27 cellular contexts compared by ENCODE assay signal in the genomic region with DNA sequence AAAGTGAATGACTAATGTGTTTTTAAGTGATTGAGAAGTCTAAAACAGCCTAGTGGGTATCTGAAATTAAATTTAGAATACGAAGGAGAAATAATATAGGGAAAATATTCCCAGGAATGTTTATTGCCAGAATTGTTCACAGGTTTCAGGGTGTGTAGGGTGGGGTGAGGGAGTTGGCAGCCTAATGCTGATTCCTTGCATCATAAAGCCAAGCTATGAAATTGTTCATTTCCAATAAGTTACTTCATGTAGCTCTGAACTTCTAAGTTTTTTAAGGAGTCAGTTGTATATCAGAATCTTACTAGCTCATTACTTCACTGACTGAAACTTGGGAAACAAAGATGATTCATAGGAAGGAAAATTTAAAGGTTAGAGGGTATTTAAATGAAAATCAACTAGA. TPM values are rescaled to one million over a fixed set of nuclear protein-coding genes. Genes with fewer than 3 reads are reported as not detected.
DNase-seq lines count a peak whose midpoint lies in the region; ATAC-seq and TF ChIP-seq lines count a peak whose summit lies in the region.
"Had no signal": no experiment of that assay in that cellular context is flagged by ENCODE, and none has a peak within 500 bp of the region (broad histone marks: within the 10 kb centered on the region; RNA-seq: fewer than 3 reads in every experiment).

No MANE protein-coding gene starts in this region.

- H3K9me3 Mint-ChIP-seq in activated naive CD8-positive, alpha-beta T cell (ENCODE audit: low read depth) = no peaks in the 10 kb centered on the region
- no peaks in the 10 kb centered on the region for H3K9me3 Mint-ChIP-seq in activated naive CD8-positive, alpha-beta T cell treated with anti-CD3 and anti-CD28 coated beads, Interleukin-2, amount 50 U/mL, for 24 hours
- H3K9me3 Mint-ChIP-seq: activated naive CD4-positive, alpha-beta T cell treated with anti-CD3 and anti-CD28 coated beads, Interleukin-2, amount 50 U/mL, for 72 hours; CD4-positive, alpha-beta T cell; immature natural killer cell; naive B cell; stimulated activated naive CD8-positive, alpha-beta T cell treated with anti-CD3 and anti-CD28 coated beads, Interleukin-15, Interleukin-2, amounts not matched to agents 100 ng/mL and 50 ng/mL, for 24 hours; WTC11 had no signal

- peaks cover 15% of the 10 kb centered on the region for H3K36me3 Mint-ChIP-seq in activated naive CD8-positive, alpha-beta T cell
- peaks cover 39% of the 10 kb centered on the region for H3K36me3 Mint-ChIP-seq in activated naive CD8-positive, alpha-beta T cell treated with anti-CD3 and anti-CD28 coated beads, Interleukin-2, amount 50 U/mL, for 24 hours (ENCODE audit: low read depth)
- H3K36me3 Mint-ChIP-seq: WTC11 had no signal

- no peak for ATAC-seq in activated naive CD8-positive, alpha-beta T cell treated with anti-CD3 and anti-CD28 coated beads, Interleukin-2, amount 50 U/mL, for 24 hours
- ATAC-seq: activated CD8-positive, alpha-beta memory T cell treated with anti-CD3 and anti-CD28 coated beads, Interleukin-2, amount 10 ng/mL, durations not matched to agents 7 days and 5 days; left lung; right lobe of liver; WTC11 had no signal

- no peak overlapping the region for H3K4me3 Mint-ChIP-seq in activated naive CD8-positive, alpha-beta T cell
- H3K4me3 Mint-ChIP-seq in activated naive CD8-positive, alpha-beta T cell treated with anti-CD3 and anti-CD28 coated beads, Interleukin-2, amount 50 U/mL, for 24 hours = no peak overlapping the region
- H3K4me3 Mint-ChIP-seq: activated CD8-positive, alpha-beta memory T cell treated with anti-CD3 and anti-CD28 coated beads, Interleukin-2, amount 10 ng/mL, durations not matched to agents 7 days and 5 days; CD4-positive, alpha-beta T cell; immature natural killer cell; naive B cell; stimulated activated naive CD8-positive, alpha-beta T cell treated with anti-CD3 and anti-CD28 coated beads, Interleukin-15, Interleukin-2, amounts not matched to agents 100 ng/mL and 50 ng/mL, for 24 hours; WTC11 had no signal

- peaks cover 15% of the 10 kb centered on the region for H3K4me1 Mint-ChIP-seq in activated naive CD8-positive, alpha-beta T cell (ENCODE audit: low read depth)
- peaks cover 23% of the 10 kb centered on the region for H3K4me1 Mint-ChIP-seq in activated naive CD8-positive, alpha-beta T cell treated with anti-CD3 and anti-CD28 coated beads, Interleukin-2, amount 50 U/mL, for 24 hours
- H3K4me1 Mint-ChIP-seq: activated CD8-positive, alpha-beta memory T cell treated with anti-CD3 and anti-CD28 coated beads, Interleukin-2, amount 10 ng/mL, durations not matched to agents 7 days and 5 days; immature natural killer cell; WTC11 had no signal

- no peaks in the 10 kb centered on the region for H3K27me3 Mint-ChIP-seq in activated naive CD8-positive, alpha-beta T cell
- H3K27me3 Mint-ChIP-seq in activated naive CD8-positive, alpha-beta T cell treated with anti-CD3 and anti-CD28 coated beads, Interleukin-2, amount 50 U/mL, for 24 hours = no peaks in the 10 kb centered on the region
- H3K27me3 Mint-ChIP-seq: activated CD8-positive, alpha-beta memory T cell treated with anti-CD3 and anti-CD28 coated beads, Interleukin-2, amount 10 ng/mL, durations not matched to agents 7 days and 5 days; CD4-positive, alpha-beta T cell; naive B cell; stimulated activated naive CD8-positive, alpha-beta T cell treated with anti-CD3 and anti-CD28 coated beads, Interleukin-15, Interleukin-2, amounts not matched to agents 100 ng/mL and 50 ng/mL, for 24 hours had no signal

- DNase-seq in activated naive CD8-positive, alpha-beta T cell treated with anti-CD3 and anti-CD28 coated beads, Interleukin-2, amount 50 U/mL, for 24 hours = no peak
- DNase-seq in choroid plexus epithelial cell (ENCODE audit: low read depth) (peak; percentile 20), iris pigment epithelial cell (ENCODE audit: low read depth) (peak; percentile 16), NCI-H1694 treated with DMSO at 0.1 percent for 48 hours (lab: John Stamatoyannopoulos, UW) (no peak), SK-N-DZ (ENCODE audit: low spot score) (no peak), NCI-H345 (lab: John Stamatoyannopoulos, UW) (no peak)
- DNase-seq in effector CD4-positive, alpha-beta T cell = no peak
- DNase-seq: activated CD8-positive, alpha-beta memory T cell treated with anti-CD3 and anti-CD28 coated beads, Interleukin-2, amount 10 ng/mL, durations not matched to agents 7 days and 5 days; caudate nucleus; CD4-positive, alpha-beta T cell; DND-41; GM23248; immature natural killer cell; left lung; naive B cell; NCI-H1092; NCI-H1694; right lobe of liver; RPMI8226; stimulated activated CD8-positive, alpha-beta memory T cell treated with anti-CD3 and anti-CD28 coated beads, Interleukin-4, amount 100 ng/mL, for 48 hours; T-helper 1 cell had no signal

- no peak for TF ChIP-seq CTCF in choroid plexus epithelial cell (conservative IDR thresholded peaks at IDR 0.05; ENCODE audit: low read depth, low read length)

- no peak overlapping the region for H3K4me3 ChIP-seq in choroid plexus epithelial cell (ENCODE audit: low read depth, low read length)
- H3K4me3 ChIP-seq: GM23248, left lung, right lobe of liver, thoracic aorta had no signal

- H3K27ac Mint-ChIP-seq in activated naive CD8-positive, alpha-beta T cell = peak overlapping the region; percentile 22
- no peak overlapping the region for H3K27ac Mint-ChIP-seq in activated naive CD8-positive, alpha-beta T cell treated with anti-CD3 and anti-CD28 coated beads, Interleukin-2, amount 50 U/mL, for 24 hours
- H3K27ac Mint-ChIP-seq: activated CD8-positive, alpha-beta memory T cell treated with anti-CD3 and anti-CD28 coated beads, Interleukin-2, amount 10 ng/mL, durations not matched to agents 7 days and 5 days; CD4-positive, alpha-beta T cell; immature natural killer cell; naive B cell; progenitor cell of endocrine pancreas; stimulated activated naive CD8-positive, alpha-beta T cell treated with anti-CD3 and anti-CD28 coated beads, Interleukin-15, Interleukin-2, amounts not matched to agents 100 ng/mL and 50 ng/mL, for 24 hours; WTC11 had no signal

RNA-seq across cellular contexts. Expression of gene RAB35, which starts 56.4 kb away (rescaled TPM):
- polyA plus RNA-seq in SK-N-DZ (2014; cell fraction: cytosol; rRNA removed) = 48.6 and 55.3 TPM in 2 replicates
- polyA plus RNA-seq in SK-N-DZ (2014; cell fraction: nucleus; rRNA removed) = 23.5 and 36.0 TPM in 2 replicates

Comparison
In these comparisons a context has a peak if more than half of its experiments do, and no peak if none do; other contexts are left out.
1. DNase-seq: peak in choroid plexus epithelial cell (single experiment) and iris pigment epithelial cell (single experiment); none in activated naive CD8-positive, alpha-beta T cell treated with anti-CD3 and anti-CD28 coated beads, Interleukin-2, amount 50 U/mL, for 24 hours (single experiment), NCI-H1694 treated with DMSO at 0.1 percent for 48 hours (single experiment), SK-N-DZ (single experiment), effector CD4-positive, alpha-beta T cell (single experiment) and NCI-H345 (single experiment).